Comparison of ENCODE assay signal across 1 cellular context in genomic region chr1:54279457-54279856, GRCh38.
TF ChIP-seq lines count a peak whose summit lies in the region.

No MANE protein-coding gene starts in this region.

TF ChIP-seq in H1, 55 proteins besides CTCF, POLR2A, EP300 and RAD21 (continued from another document):
- TF ChIP-seq, protein P1, sequence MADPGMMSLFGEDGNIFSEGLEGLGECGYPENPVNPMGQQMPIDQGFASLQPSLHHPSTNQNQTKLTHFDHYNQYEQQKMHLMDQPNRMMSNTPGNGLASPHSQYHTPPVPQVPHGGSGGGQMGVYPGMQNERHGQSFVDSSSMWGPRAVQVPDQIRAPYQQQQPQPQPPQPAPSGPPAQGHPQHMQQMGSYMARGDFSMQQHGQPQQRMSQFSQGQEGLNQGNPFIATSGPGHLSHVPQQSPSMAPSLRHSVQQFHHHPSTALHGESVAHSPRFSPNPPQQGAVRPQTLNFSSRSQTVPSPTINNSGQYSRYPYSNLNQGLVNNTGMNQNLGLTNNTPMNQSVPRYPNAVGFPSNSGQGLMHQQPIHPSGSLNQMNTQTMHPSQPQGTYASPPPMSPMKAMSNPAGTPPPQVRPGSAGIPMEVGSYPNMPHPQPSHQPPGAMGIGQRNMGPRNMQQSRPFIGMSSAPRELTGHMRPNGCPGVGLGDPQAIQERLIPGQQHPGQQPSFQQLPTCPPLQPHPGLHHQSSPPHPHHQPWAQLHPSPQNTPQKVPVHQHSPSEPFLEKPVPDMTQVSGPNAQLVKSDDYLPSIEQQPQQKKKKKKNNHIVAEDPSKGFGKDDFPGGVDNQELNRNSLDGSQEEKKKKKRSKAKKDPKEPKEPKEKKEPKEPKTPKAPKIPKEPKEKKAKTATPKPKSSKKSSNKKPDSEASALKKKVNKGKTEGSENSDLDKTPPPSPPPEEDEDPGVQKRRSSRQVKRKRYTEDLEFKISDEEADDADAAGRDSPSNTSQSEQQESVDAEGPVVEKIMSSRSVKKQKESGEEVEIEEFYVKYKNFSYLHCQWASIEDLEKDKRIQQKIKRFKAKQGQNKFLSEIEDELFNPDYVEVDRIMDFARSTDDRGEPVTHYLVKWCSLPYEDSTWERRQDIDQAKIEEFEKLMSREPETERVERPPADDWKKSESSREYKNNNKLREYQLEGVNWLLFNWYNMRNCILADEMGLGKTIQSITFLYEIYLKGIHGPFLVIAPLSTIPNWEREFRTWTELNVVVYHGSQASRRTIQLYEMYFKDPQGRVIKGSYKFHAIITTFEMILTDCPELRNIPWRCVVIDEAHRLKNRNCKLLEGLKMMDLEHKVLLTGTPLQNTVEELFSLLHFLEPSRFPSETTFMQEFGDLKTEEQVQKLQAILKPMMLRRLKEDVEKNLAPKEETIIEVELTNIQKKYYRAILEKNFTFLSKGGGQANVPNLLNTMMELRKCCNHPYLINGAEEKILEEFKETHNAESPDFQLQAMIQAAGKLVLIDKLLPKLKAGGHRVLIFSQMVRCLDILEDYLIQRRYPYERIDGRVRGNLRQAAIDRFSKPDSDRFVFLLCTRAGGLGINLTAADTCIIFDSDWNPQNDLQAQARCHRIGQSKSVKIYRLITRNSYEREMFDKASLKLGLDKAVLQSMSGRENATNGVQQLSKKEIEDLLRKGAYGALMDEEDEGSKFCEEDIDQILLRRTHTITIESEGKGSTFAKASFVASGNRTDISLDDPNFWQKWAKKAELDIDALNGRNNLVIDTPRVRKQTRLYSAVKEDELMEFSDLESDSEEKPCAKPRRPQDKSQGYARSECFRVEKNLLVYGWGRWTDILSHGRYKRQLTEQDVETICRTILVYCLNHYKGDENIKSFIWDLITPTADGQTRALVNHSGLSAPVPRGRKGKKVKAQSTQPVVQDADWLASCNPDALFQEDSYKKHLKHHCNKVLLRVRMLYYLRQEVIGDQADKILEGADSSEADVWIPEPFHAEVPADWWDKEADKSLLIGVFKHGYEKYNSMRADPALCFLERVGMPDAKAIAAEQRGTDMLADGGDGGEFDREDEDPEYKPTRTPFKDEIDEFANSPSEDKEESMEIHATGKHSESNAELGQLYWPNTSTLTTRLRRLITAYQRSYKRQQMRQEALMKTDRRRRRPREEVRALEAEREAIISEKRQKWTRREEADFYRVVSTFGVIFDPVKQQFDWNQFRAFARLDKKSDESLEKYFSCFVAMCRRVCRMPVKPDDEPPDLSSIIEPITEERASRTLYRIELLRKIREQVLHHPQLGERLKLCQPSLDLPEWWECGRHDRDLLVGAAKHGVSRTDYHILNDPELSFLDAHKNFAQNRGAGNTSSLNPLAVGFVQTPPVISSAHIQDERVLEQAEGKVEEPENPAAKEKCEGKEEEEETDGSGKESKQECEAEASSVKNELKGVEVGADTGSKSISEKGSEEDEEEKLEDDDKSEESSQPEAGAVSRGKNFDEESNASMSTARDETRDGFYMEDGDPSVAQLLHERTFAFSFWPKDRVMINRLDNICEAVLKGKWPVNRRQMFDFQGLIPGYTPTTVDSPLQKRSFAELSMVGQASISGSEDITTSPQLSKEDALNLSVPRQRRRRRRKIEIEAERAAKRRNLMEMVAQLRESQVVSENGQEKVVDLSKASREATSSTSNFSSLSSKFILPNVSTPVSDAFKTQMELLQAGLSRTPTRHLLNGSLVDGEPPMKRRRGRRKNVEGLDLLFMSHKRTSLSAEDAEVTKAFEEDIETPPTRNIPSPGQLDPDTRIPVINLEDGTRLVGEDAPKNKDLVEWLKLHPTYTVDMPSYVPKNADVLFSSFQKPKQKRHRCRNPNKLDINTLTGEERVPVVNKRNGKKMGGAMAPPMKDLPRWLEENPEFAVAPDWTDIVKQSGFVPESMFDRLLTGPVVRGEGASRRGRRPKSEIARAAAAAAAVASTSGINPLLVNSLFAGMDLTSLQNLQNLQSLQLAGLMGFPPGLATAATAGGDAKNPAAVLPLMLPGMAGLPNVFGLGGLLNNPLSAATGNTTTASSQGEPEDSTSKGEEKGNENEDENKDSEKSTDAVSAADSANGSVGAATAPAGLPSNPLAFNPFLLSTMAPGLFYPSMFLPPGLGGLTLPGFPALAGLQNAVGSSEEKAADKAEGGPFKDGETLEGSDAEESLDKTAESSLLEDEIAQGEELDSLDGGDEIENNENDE (IDR thresholded peaks at IDR 0.05; ENCODE audit: insufficient replicate concordance, low read length): no peak
- no peak for TF ChIP-seq BACH1 (IDR thresholded peaks at IDR 0.05; ENCODE audit: low read length)
- TF ChIP-seq CBX5 (IDR thresholded peaks at IDR 0.05; ENCODE audit: low read depth, low read length): no peak
- TF ChIP-seq SP1 (IDR thresholded peaks at IDR 0.05; ENCODE audit: low read depth, low read length): no peak
- no peak for TF ChIP-seq RNF2 (IDR thresholded peaks at IDR 0.05; ENCODE audit: borderline replicate concordance, low read depth, low read length, missing control alignments, poor library complexity, severe bottlenecking)
- TF ChIP-seq JUND (IDR thresholded peaks at IDR 0.05; ENCODE audit: low read length): no peak
- no peak for TF ChIP-seq SUZ12 (IDR thresholded peaks at IDR 0.05; ENCODE audit: low read length)
- TF ChIP-seq KDM1A (IDR thresholded peaks at IDR 0.05; ENCODE audit: borderline replicate concordance, low read length): no peak
- no peak for TF ChIP-seq RXRA (IDR thresholded peaks at IDR 0.05; ENCODE audit: insufficient read depth, low read depth, low read length)
- no peak for TF ChIP-seq CHD1 (IDR thresholded peaks at IDR 0.05; ENCODE audit: low read depth, low read length)
- TF ChIP-seq KDM5A (IDR thresholded peaks at IDR 0.05; ENCODE audit: low read length): no peak
- TF ChIP-seq FOSL1 (IDR thresholded peaks at IDR 0.05; ENCODE audit: insufficient read depth, low read depth, low read length): no peak
- no peak for TF ChIP-seq SP2 (IDR thresholded peaks at IDR 0.05; ENCODE audit: low read length)
